1 cellular context compared by ENCODE assay signal in the genomic region with DNA sequence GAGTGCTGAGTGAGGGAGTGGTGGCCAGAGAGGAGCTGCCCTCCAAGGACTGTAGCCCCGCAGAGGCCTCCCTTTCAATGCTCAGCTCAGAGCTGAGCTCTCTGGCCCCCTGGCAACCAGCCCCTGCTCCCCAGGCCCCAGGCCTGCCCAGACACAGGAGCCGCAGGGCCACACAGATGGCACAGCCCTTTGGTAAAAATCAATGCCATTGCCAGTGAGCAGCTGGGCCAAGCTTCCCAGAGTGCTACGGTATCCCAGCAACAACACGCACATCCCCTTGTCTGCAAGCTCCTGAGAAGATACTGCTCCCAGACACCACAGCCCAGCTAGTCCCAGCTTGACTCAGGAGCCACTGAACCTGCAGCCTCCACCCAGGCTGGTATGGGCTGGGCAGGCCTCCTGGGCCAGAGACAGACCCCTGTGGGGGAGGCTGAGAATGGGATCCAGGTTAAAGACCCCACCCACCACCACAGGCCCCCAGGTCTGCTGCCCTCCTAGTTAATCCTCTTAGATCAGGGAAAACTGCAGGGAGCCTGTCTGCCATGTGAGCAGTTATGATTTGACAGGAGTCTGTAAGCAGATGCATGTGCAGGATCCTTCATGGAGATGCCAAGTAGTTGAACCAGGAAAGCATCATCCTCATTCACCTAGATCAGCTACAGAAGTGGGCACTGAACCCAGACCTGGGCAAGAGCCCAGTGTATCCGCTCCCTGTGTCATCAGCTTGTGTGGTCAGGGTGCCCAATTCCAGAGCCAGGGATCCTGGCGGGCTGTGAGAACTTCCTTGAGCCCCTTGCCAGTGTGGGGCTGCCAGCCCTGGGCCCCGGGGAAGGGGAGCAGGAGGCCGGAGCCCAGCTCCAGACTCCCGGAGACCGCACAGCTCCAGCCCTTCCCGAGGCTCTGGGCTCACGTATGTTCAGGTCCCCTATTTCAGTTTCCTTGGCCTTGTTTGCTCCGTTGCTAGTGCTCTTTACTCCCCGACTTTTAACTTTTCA.
TF ChIP-seq lines count a peak whose summit lies in the region.

No MANE protein-coding gene starts in this region.

TF ChIP-seq in WTC11, 78 proteins besides CTCF, POLR2A, EP300 and RAD21 (continued from another document):
- TF ChIP-seq, protein P1, sequence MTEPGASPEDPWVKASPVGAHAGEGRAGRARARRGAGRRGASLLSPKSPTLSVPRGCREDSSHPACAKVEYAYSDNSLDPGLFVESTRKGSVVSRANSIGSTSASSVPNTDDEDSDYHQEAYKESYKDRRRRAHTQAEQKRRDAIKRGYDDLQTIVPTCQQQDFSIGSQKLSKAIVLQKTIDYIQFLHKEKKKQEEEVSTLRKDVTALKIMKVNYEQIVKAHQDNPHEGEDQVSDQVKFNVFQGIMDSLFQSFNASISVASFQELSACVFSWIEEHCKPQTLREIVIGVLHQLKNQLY (CRISPR knock-in tag; IDR thresholded peaks at IDR 0.05): no peak
- TF ChIP-seq NR3C1 (CRISPR knock-in tag; conservative IDR thresholded peaks at IDR 0.05; ENCODE audit: low read depth) (no peak), GTF2I (CRISPR knock-in tag; conservative IDR thresholded peaks at IDR 0.05) (no peak), FOXP1 (CRISPR knock-in tag; IDR thresholded peaks at IDR 0.05; ENCODE audit: borderline replicate concordance) (no peak)
- TF ChIP-seq, protein P2, sequence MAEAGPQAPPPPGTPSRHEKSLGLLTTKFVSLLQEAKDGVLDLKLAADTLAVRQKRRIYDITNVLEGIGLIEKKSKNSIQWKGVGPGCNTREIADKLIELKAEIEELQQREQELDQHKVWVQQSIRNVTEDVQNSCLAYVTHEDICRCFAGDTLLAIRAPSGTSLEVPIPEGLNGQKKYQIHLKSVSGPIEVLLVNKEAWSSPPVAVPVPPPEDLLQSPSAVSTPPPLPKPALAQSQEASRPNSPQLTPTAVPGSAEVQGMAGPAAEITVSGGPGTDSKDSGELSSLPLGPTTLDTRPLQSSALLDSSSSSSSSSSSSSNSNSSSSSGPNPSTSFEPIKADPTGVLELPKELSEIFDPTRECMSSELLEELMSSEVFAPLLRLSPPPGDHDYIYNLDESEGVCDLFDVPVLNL (CRISPR knock-in tag; IDR thresholded peaks at IDR 0.05; ENCODE audit: borderline replicate concordance, low read depth): no peak
- TF ChIP-seq, protein P3, sequence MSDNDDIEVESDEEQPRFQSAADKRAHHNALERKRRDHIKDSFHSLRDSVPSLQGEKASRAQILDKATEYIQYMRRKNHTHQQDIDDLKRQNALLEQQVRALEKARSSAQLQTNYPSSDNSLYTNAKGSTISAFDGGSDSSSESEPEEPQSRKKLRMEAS (CRISPR knock-in tag; IDR thresholded peaks at IDR 0.05): no peak
- TF ChIP-seq, protein P4, sequence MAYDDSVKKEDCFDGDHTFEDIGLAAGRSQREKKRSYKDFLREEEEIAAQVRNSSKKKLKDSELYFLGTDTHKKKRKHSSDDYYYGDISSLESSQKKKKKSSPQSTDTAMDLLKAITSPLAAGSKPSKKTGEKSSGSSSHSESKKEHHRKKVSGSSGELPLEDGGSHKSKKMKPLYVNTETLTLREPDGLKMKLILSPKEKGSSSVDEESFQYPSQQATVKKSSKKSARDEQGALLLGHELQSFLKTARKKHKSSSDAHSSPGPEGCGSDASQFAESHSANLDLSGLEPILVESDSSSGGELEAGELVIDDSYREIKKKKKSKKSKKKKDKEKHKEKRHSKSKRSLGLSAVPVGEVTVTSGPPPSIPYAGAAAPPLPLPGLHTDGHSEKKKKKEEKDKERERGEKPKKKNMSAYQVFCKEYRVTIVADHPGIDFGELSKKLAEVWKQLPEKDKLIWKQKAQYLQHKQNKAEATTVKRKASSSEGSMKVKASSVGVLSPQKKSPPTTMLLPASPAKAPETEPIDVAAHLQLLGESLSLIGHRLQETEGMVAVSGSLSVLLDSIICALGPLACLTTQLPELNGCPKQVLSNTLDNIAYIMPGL (CRISPR knock-in tag; IDR thresholded peaks at IDR 0.05): no peak
